In the genomic region with DNA sequence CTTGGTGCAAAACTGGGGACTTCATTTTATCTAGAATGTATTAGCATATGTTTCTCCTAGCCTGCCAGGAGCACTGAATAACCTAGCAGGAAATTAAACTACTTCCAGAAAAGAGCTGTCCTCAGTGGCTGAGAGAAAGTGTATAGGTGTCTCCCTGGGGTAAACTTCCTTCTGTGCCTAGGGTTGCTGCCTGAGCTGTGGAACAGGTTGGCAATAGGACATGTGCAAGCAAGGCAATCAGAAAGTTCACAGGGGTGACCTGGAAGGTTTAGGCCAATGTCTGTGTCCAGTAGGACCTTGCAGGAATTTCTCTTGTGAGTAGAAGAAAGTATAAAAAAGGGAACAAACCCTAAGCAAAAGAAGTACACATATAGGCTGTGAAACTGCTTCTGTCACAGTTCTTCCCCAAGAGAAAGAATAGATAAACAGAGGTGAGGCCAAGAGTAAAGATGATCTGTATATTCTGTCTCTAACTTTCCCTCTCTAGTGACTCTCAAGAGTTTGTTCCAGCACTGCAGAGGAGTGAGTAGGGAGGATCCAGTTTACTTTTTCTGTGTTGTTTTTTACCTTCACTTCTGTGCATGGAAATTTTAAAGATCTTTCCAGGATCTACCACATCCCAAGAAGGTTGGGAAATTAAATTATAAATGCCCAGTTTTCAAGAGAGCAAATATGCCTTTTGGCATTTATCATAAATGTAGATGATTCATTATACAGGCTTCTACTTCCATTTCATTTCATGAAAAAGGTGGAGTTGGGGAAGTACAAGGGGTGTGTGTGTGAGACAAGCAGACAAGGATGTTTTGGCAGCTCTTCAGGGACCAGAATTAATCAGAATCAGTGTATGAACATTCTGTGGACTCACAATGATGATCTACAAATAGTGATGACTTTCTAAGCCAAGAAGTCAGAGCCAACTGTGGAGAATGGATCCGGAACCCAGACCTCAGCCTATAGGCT, we compare ENCODE assay signal across 9 cellular contexts.
A peak's percentile ranks its signal among the peaks of the same experiment; 100 is the strongest.
DNase-seq lines count a peak whose midpoint lies in the region; ATAC-seq and TF ChIP-seq lines count a peak whose summit lies in the region.
"Had no signal": no experiment of that assay in that cellular context is flagged by ENCODE, and none has a peak within 500 bp of the region (broad histone marks: within the 10 kb centered on the region; RNA-seq: fewer than 3 reads in every experiment).

No MANE protein-coding gene starts in this region.

- H3K4me2 ChIP-seq in IMR-90 (ENCODE audit: low read depth, low read length): peak overlapping the region; percentile 41; the same call in 1 of the 2 replicates

- no peaks in the 10 kb centered on the region for H3K9me3 Mint-ChIP-seq in CD14-positive monocyte

- H2BK15ac ChIP-seq in IMR-90 (ENCODE audit: low read depth, low read length): no peak overlapping the region

- no peak overlapping the region for H3K18ac ChIP-seq in IMR-90 (ENCODE audit: low read depth, low read length)

- H3K27me3 ChIP-seq in IMR-90 (ENCODE audit: control insufficient read depth, insufficient read depth, low read length) (no peaks in the 10 kb centered on the region), esophagus muscularis mucosa (no peaks in the 10 kb centered on the region)

- 60% methylated on average over 1 of the region's 1 CpG; no CpG with 5 or more reads in 1 of the 2 experiments for WGBS in IMR-90 (ENCODE audit: extremely low coverage in 2 of 2, insufficient read length in 1 of 2), 2 experiments
- WGBS in esophagus muscularis mucosa: 39% methylated on average over 1 of the region's 1 CpG

- H3K36me3 Mint-ChIP-seq in CD14-positive monocyte: peaks cover 24 to 36% of the 10 kb centered on the region in 2 donors

- no peak overlapping the region for H2BK120ac ChIP-seq in IMR-90 (ENCODE audit: low read depth, low read length)

- POLR2A ChIA-PET in IMR-90 (lab: Charles Lee; ENCODE audit: unreplicated experiment): no interaction called here

- H3K9me1 ChIP-seq in IMR-90 (ENCODE audit: insufficient read depth, low read length): peaks cover 15% of the 10 kb centered on the region

- H3K14ac ChIP-seq in IMR-90 (replicated peaks; ENCODE audit: low read depth, low read length): peak overlapping the region; percentile 4; the same call in 1 of the 2 replicates

- H3K79me1 ChIP-seq in IMR-90 (ENCODE audit: low read depth in 1 of 2, low read length in 2 of 2): peaks cover 50 to 91% of the 10 kb centered on the region in 2 experiments

- no peak overlapping the region for H3K27ac ChIP-seq in IMR-90 (ENCODE audit: insufficient read depth, low read length)
- peak overlapping the region in 2 of 4 donors; percentile 9 to 15 for H3K27ac ChIP-seq in esophagus muscularis mucosa (replicated peaks in 1 of 4)

- peaks cover 6% of the 10 kb centered on the region for H3K4me1 ChIP-seq in IMR-90 (ENCODE audit: control insufficient read depth, insufficient read depth, low read length)
- H3K4me1 ChIP-seq in esophagus muscularis mucosa: peaks cover 17 to 74% (median 68%) of the 10 kb centered on the region in 4 donors

- H4K5ac ChIP-seq in IMR-90 (ENCODE audit: low read depth, low read length): no peak overlapping the region

- no peak overlapping the region for H3K56ac ChIP-seq in IMR-90 (ENCODE audit: extremely low read depth, insufficient read depth, low read length)

- ATAC-seq in IMR-90 (ENCODE audit: low read depth): peak; percentile 57

- no peak for TF ChIP-seq CTCF in CD14-positive monocyte (IDR thresholded peaks at IDR 0.05)
- TF ChIP-seq CTCF in IMR-90 (conservative IDR thresholded peaks at IDR 0.05; ENCODE audit: low read depth, low read length): no peak
- TF ChIP-seq CTCF in astrocyte of the cerebellum (IDR thresholded peaks at IDR 0.05; ENCODE audit: low read depth, low read length, missing control alignments): no peak
- TF ChIP-seq CTCF in esophagus muscularis mucosa (IDR thresholded peaks at IDR 0.05): no peak

- no peak overlapping the region for H2AFZ ChIP-seq in IMR-90 (replicated peaks; ENCODE audit: low read length, poor library complexity)

- no peak overlapping the region for H2AK5ac ChIP-seq in IMR-90 (ENCODE audit: low read depth, low read length)

- H3K4me3 Mint-ChIP-seq in CD14-positive monocyte: no peak overlapping the region

- in situ Hi-C loops in IMR-90 (cut with MboI; ENCODE audit: low sequenced_read_pairs): no loop called here
- in situ Hi-C loops in astrocyte of the cerebellum (cut with HindIII; ENCODE audit: low sequenced_read_pairs): no loop called here

- H3K9me3 ChIP-seq in IMR-90 (ENCODE audit: control insufficient read depth, insufficient read depth, low read length) (no peaks in the 10 kb centered on the region), esophagus muscularis mucosa (no peaks in the 10 kb centered on the region)

- CTCF ChIA-PET in IMR-90 (lab: Yijun Ruan, JAX): no interaction called here

- TF ChIP-seq EP300 in esophagus muscularis mucosa (IDR thresholded peaks at IDR 0.05): no peak

- DNase-seq in CD14-positive monocyte (ENCODE audit: low spot score): no peak
- peak; percentile 79 for DNase-seq in IMR-90
- DNase-seq in astrocyte of the cerebellum (ENCODE audit: low read depth): peak; percentile 42
- peak; percentile 45 to 49 for DNase-seq in lung microvascular endothelial cell (ENCODE audit: low read depth in 2 of 2)
- DNase-seq in activated effector memory CD4-positive, alpha-beta T cell treated with anti-CD3 and anti-CD28 coated beads, Interleukin-2, amount 50 U/mL, for 16 hours: no peak
- DNase-seq in stimulated activated naive CD4-positive, alpha-beta T cell (lab: John Stamatoyannopoulos, UW): no peak
- no peak for DNase-seq in esophagus muscularis mucosa (ENCODE audit: extremely low spot score)
- no peak for DNase-seq in hippocampal formation (lab: John Stamatoyannopoulos, UW)
- DNase-seq: occipital lobe had no signal

- TF ChIP-seq RAD21 in IMR-90 (IDR thresholded peaks at IDR 0.05; ENCODE audit: low read length): no peak

- no peaks in the 10 kb centered on the region for H3K27me3 Mint-ChIP-seq in CD14-positive monocyte (ENCODE audit: low read depth in 3 of 3)

- no peak overlapping the region for H3K4ac ChIP-seq in IMR-90 (ENCODE audit: low read depth, low read length)

- dilution Hi-C loops in IMR-90 (cut with HindIII; ENCODE audit: low sequenced_read_pairs, unreplicated experiment): no loop called here

- H3K9ac ChIP-seq in IMR-90 (ENCODE audit: low read depth, low read length): no peak overlapping the region

- intact Hi-C loops in CD14-positive monocyte (cut with micrococcal nuclease) (no loop called here), IMR-90 (cut with micrococcal nuclease) (no loop called here), esophagus muscularis mucosa (cut with DNase I) (no loop called here)

- no TSS peak for BruUV-seq in IMR-90 (replicated peaks; lab: Mats Ljungman, UMichigan)

- no peak overlapping the region for H4K91ac ChIP-seq in IMR-90 (ENCODE audit: insufficient read depth, low read depth, low read length)

- no peak overlapping the region for H2BK20ac ChIP-seq in IMR-90 (ENCODE audit: low read depth, low read length)

- peak overlapping the region; percentile 50 to 78 (median 68) for H3K27ac Mint-ChIP-seq in CD14-positive monocyte

- H4K8ac ChIP-seq in IMR-90 (ENCODE audit: low read depth in 2 of 2, low read length in 2 of 2): no peak overlapping the region

- H2AK9ac ChIP-seq in IMR-90 (replicated peaks; ENCODE audit: low read depth, low read length, poor library complexity): no peak overlapping the region

- H3K23ac ChIP-seq in IMR-90 (ENCODE audit: low read depth, low read length): 0 out of 2 replicates have a peak overlapping the region, but pooled peaks have one; percentile 18

- H3K4me1 Mint-ChIP-seq in CD14-positive monocyte: peaks cover 40% of the 10 kb centered on the region

- H3K4me3 ChIP-seq in IMR-90 (ENCODE audit: insufficient read depth, low read depth, low read length): no peak overlapping the region
- no peak overlapping the region for H3K4me3 ChIP-seq in astrocyte of the cerebellum (ENCODE audit: low read depth, low read length)
- no peak overlapping the region for H3K4me3 ChIP-seq in esophagus muscularis mucosa

- TF ChIP-seq POLR2A in IMR-90 (IDR thresholded peaks at IDR 0.05; ENCODE audit: low read depth, low read length): no peak
- TF ChIP-seq POLR2A in esophagus muscularis mucosa (IDR thresholded peaks at IDR 0.05; ENCODE audit: low read depth): no peak

- H2BK5ac ChIP-seq in IMR-90 (ENCODE audit: low read depth, low read length, poor library complexity, severe bottlenecking): peak overlapping the region; percentile 5

- H3K36me3 ChIP-seq in IMR-90 (ENCODE audit: control insufficient read depth, insufficient read depth, low read length) (peaks cover 6% of the 10 kb centered on the region), esophagus muscularis mucosa (peaks cover 0 to 9% (median 0%) of the 10 kb centered on the region in 4 donors)

- peaks cover 57% of the 10 kb centered on the region for H4K20me1 ChIP-seq in IMR-90 (ENCODE audit: insufficient read depth, low read length)

TF ChIP-seq in IMR-90, 13 proteins besides CTCF, POLR2A, EP300 and RAD21 (continues in another document):
- no peak for TF ChIP-seq CEBPB (IDR thresholded peaks at IDR 0.05; ENCODE audit: low read depth, low read length)
- no peak for TF ChIP-seq MXI1 (IDR thresholded peaks at IDR 0.05; ENCODE audit: borderline replicate concordance, low read depth, low read length)
- TF ChIP-seq MAZ (IDR thresholded peaks at IDR 0.05; ENCODE audit: borderline replicate concordance, low read depth, low read length): no peak
- no peak for TF ChIP-seq FOS (IDR thresholded peaks at IDR 0.05; ENCODE audit: low read depth, low read length)
- TF ChIP-seq, protein P1, sequence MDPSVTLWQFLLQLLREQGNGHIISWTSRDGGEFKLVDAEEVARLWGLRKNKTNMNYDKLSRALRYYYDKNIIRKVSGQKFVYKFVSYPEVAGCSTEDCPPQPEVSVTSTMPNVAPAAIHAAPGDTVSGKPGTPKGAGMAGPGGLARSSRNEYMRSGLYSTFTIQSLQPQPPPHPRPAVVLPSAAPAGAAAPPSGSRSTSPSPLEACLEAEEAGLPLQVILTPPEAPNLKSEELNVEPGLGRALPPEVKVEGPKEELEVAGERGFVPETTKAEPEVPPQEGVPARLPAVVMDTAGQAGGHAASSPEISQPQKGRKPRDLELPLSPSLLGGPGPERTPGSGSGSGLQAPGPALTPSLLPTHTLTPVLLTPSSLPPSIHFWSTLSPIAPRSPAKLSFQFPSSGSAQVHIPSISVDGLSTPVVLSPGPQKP (IDR thresholded peaks at IDR 0.05; ENCODE audit: borderline replicate concordance, low read depth, low read length): no peak
- TF ChIP-seq RCOR1 (IDR thresholded peaks at IDR 0.05; ENCODE audit: insufficient replicate concordance, low read length): no peak
- TF ChIP-seq, protein P2, sequence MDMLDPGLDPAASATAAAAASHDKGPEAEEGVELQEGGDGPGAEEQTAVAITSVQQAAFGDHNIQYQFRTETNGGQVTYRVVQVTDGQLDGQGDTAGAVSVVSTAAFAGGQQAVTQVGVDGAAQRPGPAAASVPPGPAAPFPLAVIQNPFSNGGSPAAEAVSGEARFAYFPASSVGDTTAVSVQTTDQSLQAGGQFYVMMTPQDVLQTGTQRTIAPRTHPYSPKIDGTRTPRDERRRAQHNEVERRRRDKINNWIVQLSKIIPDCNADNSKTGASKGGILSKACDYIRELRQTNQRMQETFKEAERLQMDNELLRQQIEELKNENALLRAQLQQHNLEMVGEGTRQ (IDR thresholded peaks at IDR 0.05; ENCODE audit: low read depth, low read length): no peak
- no peak for TF ChIP-seq MAFK (IDR thresholded peaks at IDR 0.05; ENCODE audit: low read depth, low read length)

Comparison
In these comparisons a context has a peak if more than half of its experiments do, and no peak if none do; other contexts are left out.
1. DNase-seq: peak in IMR-90 (single experiment), astrocyte of the cerebellum (single experiment) and lung microvascular endothelial cell (2 of 2); none in CD14-positive monocyte (single experiment), activated effector memory CD4-positive, alpha-beta T cell treated with anti-CD3 and anti-CD28 coated beads, Interleukin-2, amount 50 U/mL, for 16 hours (single experiment), stimulated activated naive CD4-positive, alpha-beta T cell (0 of 6), esophagus muscularis mucosa (single experiment) and hippocampal formation (0 of 2).